15 cellular contexts compared by ENCODE assay signal in genomic region chr18:12032786-12033642, GRCh38. TPM values are rescaled to one million over a fixed set of nuclear protein-coding genes. Genes with fewer than 3 reads are reported as not detected.
DNase-seq lines count a peak whose midpoint lies in the region; ATAC-seq and TF ChIP-seq lines count a peak whose summit lies in the region.
"Had no signal": no experiment of that assay in that cellular context is flagged by ENCODE, and none has a peak within 500 bp of the region (broad histone marks: within the 10 kb centered on the region; RNA-seq: fewer than 3 reads in every experiment).

No MANE protein-coding gene starts in this region.

- peaks cover 3% of the 10 kb centered on the region for H3K36me3 ChIP-seq in BJ (ENCODE audit: control insufficient read depth, insufficient read depth, low read length)
- H3K36me3 ChIP-seq in psoas muscle (ENCODE audit: insufficient read depth in 1 of 2, low read depth in 1 of 2) = peaks cover 0 to 62% of the 10 kb centered on the region in 2 donors

- H3K4me3 ChIP-seq in BJ (ENCODE audit: low read depth, low read length) (no peak overlapping the region), psoas muscle (no peak overlapping the region)
- H3K4me3 ChIP-seq: left lung had no signal

- POLR2A ChIA-PET in BJ (lab: Charles Lee) (no interaction called here), RWPE1 (lab: Yijun Ruan, JAX; ENCODE audit: low non-redundant PET) (no interaction called here)

- intact Hi-C loops in psoas muscle (cut with DNase I) = no loop called here

- no peaks in the 10 kb centered on the region; the same call in 1 of the 2 replicates for H3K27me3 ChIP-seq in BJ (ENCODE audit: control insufficient read depth, insufficient read depth, low read length)
- no peaks in the 10 kb centered on the region for H3K27me3 ChIP-seq in psoas muscle (ENCODE audit: insufficient read depth in 3 of 3, low read length in 2 of 3)

- TF ChIP-seq CTCF in BJ (IDR thresholded peaks at IDR 0.05; ENCODE audit: insufficient read depth, low read depth, low read length) = no peak
- no peak for TF ChIP-seq CTCF in RWPE1 (conservative IDR thresholded peaks at IDR 0.05; ENCODE audit: low read depth)
- no peak for TF ChIP-seq CTCF in psoas muscle (IDR thresholded peaks at IDR 0.05)

- 74 to 86% (median 82%) methylated on average over 11 of the region's 11 CpGs for WGBS in psoas muscle, 3 donors

- H3K27ac ChIP-seq in RWPE1 (peak overlapping the region; percentile 56), psoas muscle (peak overlapping the region; percentile 27)
- H3K27ac ChIP-seq: neutrophil had no signal

- ATAC-seq in psoas muscle (no peak), GM18867 (IDR thresholded peaks at IDR 0.05; ENCODE audit: unreplicated experiment) (no peak)
- ATAC-seq: left lung; stimulated activated memory B cell treated with anti-CD40 and anti-IgM and Interleukin-4, amounts not matched to agents 10 μg/mL and 1 μg/mL and 100 μg/mL, for 72 hours had no signal

- H3K4me1 ChIP-seq in psoas muscle = peaks cover 4% of the 10 kb centered on the region
- H3K4me1 ChIP-seq: left lung had no signal

- DNase-seq in BJ (ENCODE audit: low read depth) (peak; percentile 34), RWPE1 (ENCODE audit: low spot score) (no peak), fibroblast of gingiva (ENCODE audit: low read depth) (peak; percentile 65), psoas muscle (no peak), NCI-H2171 (lab: John Stamatoyannopoulos, UW) (no peak), H4 (ENCODE audit: low spot score) (no peak), AML-193 (lab: John Stamatoyannopoulos, UW) (no peak)
- DNase-seq: activated naive CD4-positive, alpha-beta T cell treated with anti-CD3 and anti-CD28 coated beads, Interleukin-2, amount 50 U/mL, for 16 hours; NCI-H1092; NCI-H524; T-helper 9 cell had no signal

- no peaks in the 10 kb centered on the region for H3K9me3 ChIP-seq in psoas muscle
- H3K9me3 ChIP-seq: left lung, neutrophil had no signal

- CTCF ChIA-PET in BJ (lab: Yijun Ruan, JAX) = interaction anchor here (0.8 to 1.1 kb wide), 3 partner anchors 16 to 300 kb away, joined by 3 to 5 read pairs (median 5); no protein-coding TSS in a partner anchor
- CTCF ChIA-PET in RWPE1 (lab: Yijun Ruan, JAX) = interaction anchor here (0.6 to 0.7 kb wide), 2 partner anchors 15 to 38 kb away, joined by 3 to 4 read pairs; no protein-coding TSS in a partner anchor

RNA-seq across cellular contexts. Expression of gene IMPA2, which starts 51.7 kb away (rescaled TPM):
- polyA plus RNA-seq in BJ (2011; rRNA removed) (13.4 and 22.8 TPM in 2 replicates), psoas muscle (100 to 1,000 TPM in 2 of 3 donors, 10 to 100 TPM in 1; 61.4 to 321 (median 196) TPM)
- polyA minus RNA-seq in BJ (2011; rRNA and poly(A)+ RNA removed) = 16.7 and 17.4 TPM in 2 replicates
- 100 to 1,000 TPM; 126 to 342 (median 215) TPM for total RNA-seq in psoas muscle
- total RNA-seq in H4 (2014; rRNA removed; shearing (Covaris generic)) = 38.9 and 41.4 TPM in 2 replicates

Comparison
In these comparisons a context has a peak if more than half of its experiments do, and no peak if none do; other contexts are left out.
1. DNase-seq: peak in BJ (single experiment) and fibroblast of gingiva (single experiment); none in RWPE1 (single experiment), psoas muscle (0 of 2), NCI-H2171 (single experiment), H4 (single experiment) and AML-193 (0 of 2).